Comparison of ENCODE assay signal across 1 cellular context in genomic region chr7:30146127-30146612, GRCh38.
A peak's percentile ranks its signal among the peaks of the same experiment; 100 is the strongest.
TF ChIP-seq lines count a peak whose summit lies in the region.

No MANE protein-coding gene starts in this region.

TF ChIP-seq in K562, 482 proteins besides CTCF, POLR2A, EP300 and RAD21 (continued from another document and continues in another):
- TF ChIP-seq ZNF175 (CRISPR knock-in tag; IDR thresholded peaks at IDR 0.05; ENCODE audit: low read depth) (peak; percentile 40; the same call in 1 of the 2 replicates), JUNB (CRISPR knock-in tag; conservative IDR thresholded peaks at IDR 0.05) (no peak), PRDM10 (IDR thresholded peaks at IDR 0.05; ENCODE audit: partially characterized antibody) (no peak), PCBP2 (IDR thresholded peaks at IDR 0.05; ENCODE audit: low read depth, low read length, poor library complexity, severe bottlenecking) (no peak), CBX3 (IDR thresholded peaks at IDR 0.05; ENCODE audit: borderline replicate concordance in 1 of 2, low read length in 2 of 2) (peak in 1 of 2 experiments; percentile 55; a peak in 1 of 3 replicates), TBP (optimal IDR thresholded peaks at IDR 0.05; ENCODE audit: low read depth, low read length) (no peak), TBL1XR1 (IDR thresholded peaks at IDR 0.05; ENCODE audit: low read length in 2 of 2) (peak in 1 of 2 experiments; percentile 72; a peak in 1 of 4 replicates), TAL1 (IDR thresholded peaks at IDR 0.05) (peak; percentile 85), HDAC1 (IDR thresholded peaks at IDR 0.05) (peak; percentile 13 to 85; a peak in 3 of 4 replicates), EHMT2 (IDR thresholded peaks at IDR 0.05) (no peak), ZNF431 (CRISPR knock-in tag; IDR thresholded peaks at IDR 0.05) (no peak), HDAC6 (IDR thresholded peaks at IDR 0.05; ENCODE audit: low read depth, low read length) (no peak), SOX6 (IDR thresholded peaks at IDR 0.05) (peak; percentile 94), ZNF316 (IDR thresholded peaks at IDR 0.05) (peak; percentile 89), ETV1 (tag; conservative IDR thresholded peaks at IDR 0.05; ENCODE audit: low read depth) (peak; percentile 88), ZNF436 (CRISPR knock-in tag; IDR thresholded peaks at IDR 0.05) (no peak), NR1H2 (CRISPR knock-in tag; IDR thresholded peaks at IDR 0.05) (no peak), PRMT5 (CRISPR knock-in tag; IDR thresholded peaks at IDR 0.05) (no peak), DACH1 (IDR thresholded peaks at IDR 0.05; ENCODE audit: partially characterized antibody) (peak; percentile 94), ZBTB17 (CRISPR knock-in tag; IDR thresholded peaks at IDR 0.05) (peak; percentile 39; the same call in 1 of the 2 replicates), TRIM24 (IDR thresholded peaks at IDR 0.05) (peak; percentile 74 to 84), SNRNP70 (optimal IDR thresholded peaks at IDR 0.05; ENCODE audit: low read depth, low read length) (no peak), C11orf30 (IDR thresholded peaks at IDR 0.05; ENCODE audit: low read depth) (peak; percentile 89), ZBTB12 (CRISPR knock-in tag; IDR thresholded peaks at IDR 0.05) (no peak), NFRKB (IDR thresholded peaks at IDR 0.05; ENCODE audit: low read depth) (0 out of 2 replicates have a peak, but pooled peaks have one; percentile 43), FOXJ3 (CRISPR knock-in tag; IDR thresholded peaks at IDR 0.05) (no peak), PYGO2 (tag; IDR thresholded peaks at IDR 0.05) (no peak), TOE1 (IDR thresholded peaks at IDR 0.05; ENCODE audit: borderline replicate concordance) (peak; percentile 51; the same call in 1 of the 2 replicates), TOE1 (CRISPR knock-in tag; IDR thresholded peaks at IDR 0.05; ENCODE audit: borderline replicate concordance, low read depth) (no peak), NR2C2 (CRISPR knock-in tag; IDR thresholded peaks at IDR 0.05) (no peak), NR2C2 (tag; IDR thresholded peaks at IDR 0.05) (no peak), NCOR1 (IDR thresholded peaks at IDR 0.05) (peak; percentile 82), MTA1 (IDR thresholded peaks at IDR 0.05; ENCODE audit: borderline replicate concordance) (0 out of 2 replicates have a peak, but pooled peaks have one; percentile 66), SMARCC2 (IDR thresholded peaks at IDR 0.05; ENCODE audit: low read depth) (peak; percentile 91), CBX2 (IDR thresholded peaks at IDR 0.05; ENCODE audit: insufficient read depth, low read length, poor library complexity, severe bottlenecking) (no peak), EGR1 (conservative IDR thresholded peaks at IDR 0.05) (peak; percentile 78), ZNF165 (CRISPR knock-in tag; IDR thresholded peaks at IDR 0.05; ENCODE audit: borderline replicate concordance) (no peak), SREBF2 (CRISPR knock-in tag; IDR thresholded peaks at IDR 0.05) (no peak), PATZ1 (CRISPR knock-in tag; IDR thresholded peaks at IDR 0.05; ENCODE audit: borderline replicate concordance) (no peak), KAT2B (IDR thresholded peaks at IDR 0.05; ENCODE audit: low read depth, low read length) (no peak), TGIF2 (CRISPR knock-in tag; IDR thresholded peaks at IDR 0.05) (no peak), NR4A1 (CRISPR knock-in tag; IDR thresholded peaks at IDR 0.05) (no peak), NR4A1 (tag; IDR thresholded peaks at IDR 0.05) (0 out of 2 replicates have a peak, but pooled peaks have one; percentile 62), IFI16 (CRISPR knock-in tag; IDR thresholded peaks at IDR 0.05) (no peak), ESRRA (IDR thresholded peaks at IDR 0.05; ENCODE audit: borderline replicate concordance, low read depth) (peak; percentile 58; the same call in 1 of the 2 replicates)
- TF ChIP-seq, protein P1, sequence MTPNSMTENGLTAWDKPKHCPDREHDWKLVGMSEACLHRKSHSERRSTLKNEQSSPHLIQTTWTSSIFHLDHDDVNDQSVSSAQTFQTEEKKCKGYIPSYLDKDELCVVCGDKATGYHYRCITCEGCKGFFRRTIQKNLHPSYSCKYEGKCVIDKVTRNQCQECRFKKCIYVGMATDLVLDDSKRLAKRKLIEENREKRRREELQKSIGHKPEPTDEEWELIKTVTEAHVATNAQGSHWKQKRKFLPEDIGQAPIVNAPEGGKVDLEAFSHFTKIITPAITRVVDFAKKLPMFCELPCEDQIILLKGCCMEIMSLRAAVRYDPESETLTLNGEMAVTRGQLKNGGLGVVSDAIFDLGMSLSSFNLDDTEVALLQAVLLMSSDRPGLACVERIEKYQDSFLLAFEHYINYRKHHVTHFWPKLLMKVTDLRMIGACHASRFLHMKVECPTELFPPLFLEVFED (CRISPR knock-in tag; conservative IDR thresholded peaks at IDR 0.05) = peak; percentile 36; the same call in 1 of the 2 replicates
- TF ChIP-seq, protein P2, sequence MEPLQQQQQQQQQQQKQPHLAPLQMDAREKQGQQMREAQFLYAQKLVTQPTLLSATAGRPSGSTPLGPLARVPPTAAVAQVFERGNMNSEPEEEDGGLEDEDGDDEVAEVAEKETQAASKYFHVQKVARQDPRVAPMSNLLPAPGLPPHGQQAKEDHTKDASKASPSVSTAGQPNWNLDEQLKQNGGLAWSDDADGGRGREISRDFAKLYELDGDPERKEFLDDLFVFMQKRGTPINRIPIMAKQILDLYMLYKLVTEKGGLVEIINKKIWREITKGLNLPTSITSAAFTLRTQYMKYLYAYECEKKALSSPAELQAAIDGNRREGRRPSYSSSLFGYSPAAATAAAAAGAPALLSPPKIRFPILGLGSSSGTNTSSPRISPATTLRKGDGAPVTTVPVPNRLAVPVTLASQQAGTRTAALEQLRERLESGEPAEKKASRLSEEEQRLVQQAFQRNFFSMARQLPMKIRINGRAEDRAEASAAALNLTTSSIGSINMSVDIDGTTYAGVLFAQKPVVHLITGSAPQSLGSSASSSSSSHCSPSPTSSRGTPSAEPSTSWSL (CRISPR knock-in tag; IDR thresholded peaks at IDR 0.05; ENCODE audit: borderline replicate concordance) = no peak
- TF ChIP-seq, protein P3, sequence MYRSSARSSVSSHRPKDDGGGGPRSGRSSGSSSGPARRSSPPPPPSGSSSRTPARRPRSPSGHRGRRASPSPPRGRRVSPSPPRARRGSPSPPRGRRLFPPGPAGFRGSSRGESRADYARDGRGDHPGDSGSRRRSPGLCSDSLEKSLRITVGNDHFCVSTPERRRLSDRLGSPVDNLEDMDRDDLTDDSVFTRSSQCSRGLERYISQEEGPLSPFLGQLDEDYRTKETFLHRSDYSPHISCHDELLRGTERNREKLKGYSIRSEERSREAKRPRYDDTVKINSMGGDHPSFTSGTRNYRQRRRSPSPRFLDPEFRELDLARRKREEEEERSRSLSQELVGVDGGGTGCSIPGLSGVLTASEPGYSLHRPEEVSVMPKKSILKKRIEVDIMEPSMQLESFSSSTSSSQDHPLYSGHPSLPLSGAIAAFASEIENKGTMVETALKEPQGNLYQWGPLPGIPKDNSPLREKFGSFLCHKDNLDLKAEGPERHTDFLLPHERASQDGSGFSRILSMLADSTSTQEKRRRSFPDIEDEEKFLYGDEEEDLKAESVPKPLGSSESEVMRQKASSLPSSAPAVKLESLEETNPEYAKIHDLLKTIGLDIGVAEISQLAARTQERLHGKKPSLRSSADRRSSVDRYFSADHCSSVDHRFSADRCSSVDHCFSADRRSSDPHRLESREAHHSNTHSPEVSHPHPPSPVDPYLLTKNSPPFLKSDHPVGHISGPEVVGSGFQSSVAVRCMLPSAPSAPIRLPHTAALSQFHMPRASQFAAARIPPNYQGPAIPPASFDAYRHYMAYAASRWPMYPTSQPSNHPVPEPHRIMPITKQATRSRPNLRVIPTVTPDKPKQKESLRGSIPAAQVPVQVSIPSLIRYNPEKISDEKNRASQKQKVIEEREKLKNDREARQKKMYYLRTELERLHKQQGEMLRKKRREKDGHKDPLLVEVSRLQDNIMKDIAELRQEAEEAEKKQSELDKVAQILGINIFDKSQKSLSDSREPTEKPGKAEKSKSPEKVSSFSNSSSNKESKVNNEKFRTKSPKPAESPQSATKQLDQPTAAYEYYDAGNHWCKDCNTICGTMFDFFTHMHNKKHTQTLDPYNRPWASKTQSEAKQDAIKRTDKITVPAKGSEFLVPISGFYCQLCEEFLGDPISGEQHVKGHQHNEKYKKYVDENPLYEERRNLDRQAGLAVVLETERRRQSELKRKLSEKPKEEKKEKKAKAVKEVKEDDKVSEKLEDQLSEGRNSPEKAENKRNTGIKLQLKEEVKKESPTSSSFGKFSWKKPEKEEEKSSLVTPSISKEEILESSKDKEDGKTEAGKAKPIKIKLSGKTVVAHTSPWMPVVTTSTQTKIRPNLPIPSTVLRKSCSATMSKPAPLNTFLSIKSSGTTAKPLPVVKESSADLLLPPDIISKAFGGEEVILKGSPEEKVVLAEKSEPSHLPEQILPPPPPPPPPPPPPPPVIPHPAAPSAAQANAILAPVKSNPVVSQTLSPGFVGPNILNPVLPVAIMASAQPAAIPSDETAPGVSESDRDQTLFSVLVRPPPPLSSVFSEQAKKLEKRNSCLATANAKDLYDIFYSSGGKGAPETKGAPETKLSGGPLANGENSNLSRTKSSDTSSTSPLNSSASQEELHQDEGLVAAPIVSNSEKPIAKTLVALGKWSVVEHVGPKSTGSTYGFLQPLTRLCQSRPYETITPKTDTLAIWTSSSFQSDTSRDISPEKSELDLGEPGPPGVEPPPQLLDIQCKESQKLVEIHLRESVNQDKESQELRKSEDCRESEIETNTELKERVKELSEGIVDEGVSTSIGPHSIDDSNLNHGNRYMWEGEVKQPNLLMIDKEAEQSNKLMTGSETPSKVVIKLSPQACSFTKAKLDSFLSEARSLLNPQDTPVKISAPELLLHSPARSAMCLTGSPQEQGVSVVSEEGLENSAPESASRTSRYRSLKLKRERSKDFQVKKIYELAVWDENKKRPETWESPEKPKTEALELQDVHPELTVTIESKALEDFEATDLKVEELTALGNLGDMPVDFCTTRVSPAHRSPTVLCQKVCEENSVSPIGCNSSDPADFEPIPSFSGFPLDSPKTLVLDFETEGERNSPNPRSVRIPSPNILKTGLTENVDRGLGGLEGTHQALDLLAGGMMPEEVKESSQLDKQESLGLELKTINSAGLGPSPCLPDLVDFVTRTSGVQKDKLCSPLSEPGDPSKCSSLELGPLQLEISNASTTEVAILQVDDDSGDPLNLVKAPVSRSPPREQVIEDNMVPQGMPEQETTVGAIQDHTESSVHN (IDR thresholded peaks at IDR 0.05; ENCODE audit: borderline replicate concordance in 1 of 2, low read depth in 1 of 2) = peak in 1 of 2 experiments; percentile 33; a peak in 1 of 4 replicates
- TF ChIP-seq, protein P4, sequence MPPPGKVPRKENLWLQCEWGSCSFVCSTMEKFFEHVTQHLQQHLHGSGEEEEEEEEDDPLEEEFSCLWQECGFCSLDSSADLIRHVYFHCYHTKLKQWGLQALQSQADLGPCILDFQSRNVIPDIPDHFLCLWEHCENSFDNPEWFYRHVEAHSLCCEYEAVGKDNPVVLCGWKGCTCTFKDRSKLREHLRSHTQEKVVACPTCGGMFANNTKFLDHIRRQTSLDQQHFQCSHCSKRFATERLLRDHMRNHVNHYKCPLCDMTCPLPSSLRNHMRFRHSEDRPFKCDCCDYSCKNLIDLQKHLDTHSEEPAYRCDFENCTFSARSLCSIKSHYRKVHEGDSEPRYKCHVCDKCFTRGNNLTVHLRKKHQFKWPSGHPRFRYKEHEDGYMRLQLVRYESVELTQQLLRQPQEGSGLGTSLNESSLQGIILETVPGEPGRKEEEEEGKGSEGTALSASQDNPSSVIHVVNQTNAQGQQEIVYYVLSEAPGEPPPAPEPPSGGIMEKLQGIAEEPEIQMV (tag; conservative IDR thresholded peaks at IDR 0.05; ENCODE audit: low read depth) = no peak
